ENCODE assay signal across 15 cellular contexts in the genomic region with DNA sequence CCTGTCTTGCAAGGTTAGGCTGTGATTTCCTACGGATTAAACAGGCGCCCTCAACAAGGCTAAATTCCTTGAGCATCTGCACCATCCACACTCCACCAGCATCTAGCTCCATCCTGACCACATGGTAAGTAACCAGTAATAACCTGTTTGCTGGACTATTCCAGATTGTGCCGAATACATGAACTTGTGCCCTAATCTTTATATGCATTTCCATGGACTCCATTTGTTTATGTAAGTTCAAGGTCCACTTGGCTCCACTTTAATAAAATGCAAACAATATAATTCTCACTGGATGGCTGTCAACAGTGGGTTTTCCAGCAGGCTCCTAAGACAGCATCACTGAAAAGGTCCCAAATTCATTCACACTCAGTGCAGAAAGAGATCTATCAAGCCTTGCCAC.
DNase-seq lines count a peak whose midpoint lies in the region; ATAC-seq and TF ChIP-seq lines count a peak whose summit lies in the region.
"Had no signal": no experiment of that assay in that cellular context is flagged by ENCODE, and none has a peak within 500 bp of the region (broad histone marks: within the 10 kb centered on the region; RNA-seq: fewer than 3 reads in every experiment).

No MANE protein-coding gene starts in this region.

- CTCF ChIA-PET in activated CD8-positive, alpha-beta memory T cell treated with anti-CD3 and anti-CD28 coated beads, Interleukin-2, amount 10 ng/mL, durations not matched to agents 7 days and 5 days (lab: Charles Lee), result no interaction called here
- CTCF ChIA-PET in CD4-positive, alpha-beta T cell (lab: Charles Lee), result no interaction called here

- TF ChIP-seq CTCF in colonic mucosa (IDR thresholded peaks at IDR 0.05) (no peak), nephron (IDR thresholded peaks at IDR 0.05; ENCODE audit: unreplicated experiment in 3 of 3) (no peak), lower lobe of right lung (IDR thresholded peaks at IDR 0.05) (no peak)
- TF ChIP-seq CTCF in CD4-positive, alpha-beta T cell (IDR thresholded peaks at IDR 0.05), result no peak

- ATAC-seq in lower lobe of right lung (no peak), GM18907 (IDR thresholded peaks at IDR 0.05; ENCODE audit: unreplicated experiment) (no peak)
- no peak for ATAC-seq in activated CD8-positive, alpha-beta memory T cell treated with anti-CD3 and anti-CD28 coated beads, Interleukin-2, amount 10 ng/mL, durations not matched to agents 7 days and 5 days
- no peak for ATAC-seq in CD4-positive, alpha-beta T cell (ENCODE audit: poor library complexity)

- H3K4me3 Mint-ChIP-seq in nephron, result no peak overlapping the region
- no peak overlapping the region for H3K4me3 Mint-ChIP-seq in activated CD8-positive, alpha-beta memory T cell treated with anti-CD3 and anti-CD28 coated beads, Interleukin-2, amount 10 ng/mL, durations not matched to agents 7 days and 5 days
- no peak overlapping the region for H3K4me3 Mint-ChIP-seq in CD4-positive, alpha-beta T cell
- H3K4me3 Mint-ChIP-seq: B cell; CD8-positive, alpha-beta memory T cell had no signal

- no peaks in the 10 kb centered on the region for H3K9me3 ChIP-seq in colonic mucosa
- H3K9me3 ChIP-seq in lower lobe of right lung, result no peaks in the 10 kb centered on the region
- H3K9me3 ChIP-seq in CD4-positive, alpha-beta T cell (ENCODE audit: control insufficient read depth, low read length), result no peaks in the 10 kb centered on the region
- H3K9me3 ChIP-seq: BLaER1 treated with 17β-estradiol and CSF1 and Interleukin-3, amounts not matched to agents 10 nM and 100 nM; HAP-1 had no signal

- H3K27ac Mint-ChIP-seq in nephron, result peak overlapping the region in 2 of 3 experiments; percentile 24 to 49
- no peak overlapping the region for H3K27ac Mint-ChIP-seq in activated CD8-positive, alpha-beta memory T cell treated with anti-CD3 and anti-CD28 coated beads, Interleukin-2, amount 10 ng/mL, durations not matched to agents 7 days and 5 days
- H3K27ac Mint-ChIP-seq in CD4-positive, alpha-beta T cell, result no peak overlapping the region
- H3K27ac Mint-ChIP-seq: B cell; CD8-positive, alpha-beta memory T cell had no signal

- H3K27me3 ChIP-seq in colonic mucosa (no peaks in the 10 kb centered on the region), lower lobe of right lung (ENCODE audit: low read depth) (no peaks in the 10 kb centered on the region)
- no peaks in the 10 kb centered on the region for H3K27me3 ChIP-seq in CD4-positive, alpha-beta T cell (ENCODE audit: control insufficient read depth, insufficient read depth, low read length)
- H3K27me3 ChIP-seq: BLaER1 treated with 17β-estradiol and CSF1 and Interleukin-3, amounts not matched to agents 10 nM and 100 nM had no signal

- peaks cover 4% of the 10 kb centered on the region for H3K27me3 Mint-ChIP-seq in nephron (ENCODE audit: low read depth)
- no peaks in the 10 kb centered on the region for H3K27me3 Mint-ChIP-seq in activated CD8-positive, alpha-beta memory T cell treated with anti-CD3 and anti-CD28 coated beads, Interleukin-2, amount 10 ng/mL, durations not matched to agents 7 days and 5 days
- H3K27me3 Mint-ChIP-seq in CD4-positive, alpha-beta T cell, result peaks cover 5% of the 10 kb centered on the region
- H3K27me3 Mint-ChIP-seq: B cell had no signal

- intact Hi-C loops in colonic mucosa (cut with DNase I), result no loop called here
- intact Hi-C loops in lower lobe of right lung (cut with DNase I), result no loop called here
- intact Hi-C loops in CD4-positive, alpha-beta T cell (cut with DNase I, micrococcal nuclease), result no loop called here

- no peak overlapping the region for H3K9ac ChIP-seq in colonic mucosa (ENCODE audit: low read depth in 2 of 2, low read length in 2 of 2)
- H3K9ac ChIP-seq: BLaER1 treated with 17β-estradiol and CSF1 and Interleukin-3, amounts not matched to agents 10 nM and 100 nM had no signal

- POLR2A ChIA-PET in CD4-positive, alpha-beta T cell (lab: Charles Lee), result no interaction called here

- no peaks in the 10 kb centered on the region for H3K9me3 Mint-ChIP-seq in nephron
- no peaks in the 10 kb centered on the region for H3K9me3 Mint-ChIP-seq in activated CD8-positive, alpha-beta memory T cell treated with anti-CD3 and anti-CD28 coated beads, Interleukin-2, amount 10 ng/mL, durations not matched to agents 7 days and 5 days (ENCODE audit: low read depth)
- no peaks in the 10 kb centered on the region for H3K9me3 Mint-ChIP-seq in CD4-positive, alpha-beta T cell
- H3K9me3 Mint-ChIP-seq: CD8-positive, alpha-beta memory T cell had no signal

- H3K36me3 ChIP-seq in colonic mucosa, result no peaks in the 10 kb centered on the region
- no peaks in the 10 kb centered on the region for H3K36me3 ChIP-seq in lower lobe of right lung
- H3K36me3 ChIP-seq: BLaER1 treated with 17β-estradiol and CSF1 and Interleukin-3, amounts not matched to agents 10 nM and 100 nM; HAP-1 had no signal

- H3K4me1 Mint-ChIP-seq in nephron, result peaks cover 21% of the 10 kb centered on the region
- H3K4me1 Mint-ChIP-seq in activated CD8-positive, alpha-beta memory T cell treated with anti-CD3 and anti-CD28 coated beads, Interleukin-2, amount 10 ng/mL, durations not matched to agents 7 days and 5 days, result no peaks in the 10 kb centered on the region
- no peaks in the 10 kb centered on the region for H3K4me1 Mint-ChIP-seq in CD4-positive, alpha-beta T cell (ENCODE audit: low read depth)
- H3K4me1 Mint-ChIP-seq: B cell; CD8-positive, alpha-beta memory T cell had no signal

- H3K4me1 ChIP-seq in colonic mucosa, result no peaks in the 10 kb centered on the region
- H3K4me1 ChIP-seq in lower lobe of right lung, result peaks cover 8% of the 10 kb centered on the region

- no peaks in the 10 kb centered on the region for H3K36me3 Mint-ChIP-seq in nephron (ENCODE audit: low read depth)
- H3K36me3 Mint-ChIP-seq in activated CD8-positive, alpha-beta memory T cell treated with anti-CD3 and anti-CD28 coated beads, Interleukin-2, amount 10 ng/mL, durations not matched to agents 7 days and 5 days, result no peaks in the 10 kb centered on the region
- H3K36me3 Mint-ChIP-seq in CD4-positive, alpha-beta T cell (ENCODE audit: low read depth), result no peaks in the 10 kb centered on the region
- H3K36me3 Mint-ChIP-seq: CD8-positive, alpha-beta memory T cell had no signal

- H3K4me3 ChIP-seq in colonic mucosa (no peak overlapping the region), lower lobe of right lung (no peak overlapping the region)
- H3K4me3 ChIP-seq: BLaER1 treated with 17β-estradiol and CSF1 and Interleukin-3, amounts not matched to agents 10 nM and 100 nM; HAP-1 had no signal

- H3K27ac ChIP-seq in colonic mucosa (peak overlapping the region; percentile 19), lower lobe of right lung (no peak overlapping the region)
- H3K27ac ChIP-seq in CD4-positive, alpha-beta T cell (ENCODE audit: low read depth, low read length), result no peak overlapping the region
- H3K27ac ChIP-seq: BLaER1 treated with 17β-estradiol and CSF1 and Interleukin-3, amounts not matched to agents 10 nM and 100 nM had no signal

- DNase-seq in NCI-H82 (lab: John Stamatoyannopoulos, UW) (peak; percentile 2), NCI-H82 treated with DMSO at 0.1 percent for 48 hours (lab: John Stamatoyannopoulos, UW; ENCODE audit: unreplicated experiment) (no peak), colonic mucosa (peak; percentile 42), lower lobe of right lung (no peak)
- no peak for DNase-seq in activated CD8-positive, alpha-beta memory T cell treated with anti-CD3 and anti-CD28 coated beads, Interleukin-2, amount 10 ng/mL, durations not matched to agents 7 days and 5 days
- no peak for DNase-seq in CD4-positive, alpha-beta T cell
- DNase-seq: 8988T; CD8-positive, alpha-beta memory T cell; COR-L47; GOT3 had no signal

Comparison
In these comparisons a context has a peak if more than half of its experiments do, and no peak if none do; other contexts are left out.
1. DNase-seq: peak in NCI-H82 (single experiment) and colonic mucosa (single experiment); none in NCI-H82 treated with DMSO at 0.1 percent for 48 hours (single experiment), lower lobe of right lung (single experiment), activated CD8-positive, alpha-beta memory T cell treated with anti-CD3 and anti-CD28 coated beads, Interleukin-2, amount 10 ng/mL, durations not matched to agents 7 days and 5 days (single experiment) and CD4-positive, alpha-beta T cell (0 of 10).
2. H3K27ac Mint-ChIP-seq: peak in nephron (2 of 3); none in activated CD8-positive, alpha-beta memory T cell treated with anti-CD3 and anti-CD28 coated beads, Interleukin-2, amount 10 ng/mL, durations not matched to agents 7 days and 5 days (single experiment) and CD4-positive, alpha-beta T cell (single experiment).